ENCODE assay signal across 10 cellular contexts in genomic region chr9:127422133-127422782, GRCh38. TPM values are rescaled to one million over a fixed set of nuclear protein-coding genes. Genes with fewer than 3 reads are reported as not detected.
DNase-seq lines count a peak whose midpoint lies in the region; ATAC-seq and TF ChIP-seq lines count a peak whose summit lies in the region.
"Had no signal": no experiment of that assay in that cellular context is flagged by ENCODE, and none has a peak within 500 bp of the region (broad histone marks: within the 10 kb centered on the region; RNA-seq: fewer than 3 reads in every experiment).

No MANE protein-coding gene starts in this region.

- peak overlapping the region; percentile 90 for H3K4me3 ChIP-seq in Loucy (ENCODE audit: low read length, poor library complexity, severe bottlenecking)

- intact Hi-C loops in CD4-positive, alpha-beta T cell (cut with DNase I, micrococcal nuclease): loop anchor here in 1 of 2 experiments (2.0 to 10.0 kb wide), 3 partner anchors 25 to 507 kb away; partner anchors contain the start of genes RALGPS1 and SLC2A8

- no peaks in the 10 kb centered on the region for H3K9me3 ChIP-seq in CD4-positive, alpha-beta T cell (ENCODE audit: control insufficient read depth, low read length)
- H3K9me3 ChIP-seq in Loucy (ENCODE audit: insufficient read depth, low read depth, low read length): no peaks in the 10 kb centered on the region
- H3K9me3 ChIP-seq: esophagus muscularis mucosa had no signal

- H4K20me1 ChIP-seq in Loucy (ENCODE audit: insufficient read depth, low read length, poor library complexity, severe bottlenecking): peaks cover 8% of the 10 kb centered on the region

- H3K4me1 Mint-ChIP-seq in CD4-positive, alpha-beta T cell (ENCODE audit: low read depth): peaks cover 45% of the 10 kb centered on the region
- peaks cover 37% of the 10 kb centered on the region for H3K4me1 Mint-ChIP-seq in chondrocyte (ENCODE audit: low read depth)
- peaks cover 46% of the 10 kb centered on the region for H3K4me1 Mint-ChIP-seq in neural crest cell
- peaks cover 26 to 51% of the 10 kb centered on the region in 2 donors for H3K4me1 Mint-ChIP-seq in stimulated activated naive B cell treated with anti-CD40 and anti-IgM and Interleukin-4, amounts not matched to agents 10 μg/mL and 1 μg/mL and 100 μg/mL, for 72 hours

- H3K27me3 Mint-ChIP-seq in CD4-positive, alpha-beta T cell: no peaks in the 10 kb centered on the region
- H3K27me3 Mint-ChIP-seq in chondrocyte (ENCODE audit: low read depth) (no peaks in the 10 kb centered on the region), neural crest cell (ENCODE audit: low read depth) (no peaks in the 10 kb centered on the region)
- H3K27me3 Mint-ChIP-seq in stimulated activated naive B cell treated with anti-CD40 and anti-IgM and Interleukin-4, amounts not matched to agents 10 μg/mL and 1 μg/mL and 100 μg/mL, for 72 hours: no peaks in the 10 kb centered on the region

- POLR2A ChIA-PET in CD4-positive, alpha-beta T cell (lab: Charles Lee): interaction anchor here (0.6 to 3.6 kb wide), 2 partner anchors 29 to 436 kb away, joined by 3 to 31 read pairs; partner anchors contain the start of genes LRSAM1 and RPL12

- DNase-seq in CD4-positive, alpha-beta T cell: no peak
- DNase-seq in chondrocyte (ENCODE audit: low spot score): no peak
- DNase-seq in neural crest cell (ENCODE audit: low read depth, low spot score): no peak
- no peak for DNase-seq in stimulated activated naive B cell treated with anti-CD40 and anti-IgM and Interleukin-4, amounts not matched to agents 10 μg/mL and 1 μg/mL and 100 μg/mL, for 72 hours
- DNase-seq in central memory CD4-positive, alpha-beta T cell: no peak
- no peak for DNase-seq in DMS53 treated with DMSO at 0.1 percent for 48 hours (lab: John Stamatoyannopoulos, UW; ENCODE audit: unreplicated experiment)
- DNase-seq: activated CD4-positive, alpha-beta T cell treated with anti-CD3 and anti-CD28 coated beads for 1 hour had no signal

- no peaks in the 10 kb centered on the region for H3K27me3 ChIP-seq in CD4-positive, alpha-beta T cell (ENCODE audit: control insufficient read depth, insufficient read depth, low read length)
- H3K27me3 ChIP-seq in Loucy (ENCODE audit: insufficient read depth, low read length, poor library complexity, severe bottlenecking): no peaks in the 10 kb centered on the region
- H3K27me3 ChIP-seq: esophagus muscularis mucosa had no signal

- no peaks in the 10 kb centered on the region for H3F3A ChIP-seq in Loucy (ENCODE audit: low read depth)

- no peak overlapping the region for H2AFZ ChIP-seq in Loucy (ENCODE audit: low read length)

- CTCF ChIA-PET in CD4-positive, alpha-beta T cell (lab: Charles Lee): no interaction called here

- no peak overlapping the region for H3K27ac Mint-ChIP-seq in CD4-positive, alpha-beta T cell
- H3K27ac Mint-ChIP-seq in chondrocyte (ENCODE audit: unreplicated experiment) (no peak overlapping the region), neural crest cell (ENCODE audit: unreplicated experiment) (peak overlapping the region; percentile 43)
- no peak overlapping the region for H3K27ac Mint-ChIP-seq in stimulated activated naive B cell treated with anti-CD40 and anti-IgM and Interleukin-4, amounts not matched to agents 10 μg/mL and 1 μg/mL and 100 μg/mL, for 72 hours

- ATAC-seq in CD4-positive, alpha-beta T cell (ENCODE audit: poor library complexity): no peak
- no peak for ATAC-seq in HG03025 (IDR thresholded peaks at IDR 0.05; ENCODE audit: low FRiP score, unreplicated experiment)
- ATAC-seq in stimulated activated naive B cell treated with anti-CD40 and anti-IgM and Interleukin-4, amounts not matched to agents 10 μg/mL and 1 μg/mL and 100 μg/mL, for 72 hours (replicated peaks): no peak

- peaks cover 26% of the 10 kb centered on the region for H3K36me3 Mint-ChIP-seq in CD4-positive, alpha-beta T cell (ENCODE audit: low read depth)
- H3K36me3 Mint-ChIP-seq in chondrocyte (ENCODE audit: low read depth) (no peaks in the 10 kb centered on the region), neural crest cell (ENCODE audit: low read depth) (peaks cover 4% of the 10 kb centered on the region)
- H3K36me3 Mint-ChIP-seq in stimulated activated naive B cell treated with anti-CD40 and anti-IgM and Interleukin-4, amounts not matched to agents 10 μg/mL and 1 μg/mL and 100 μg/mL, for 72 hours: peaks cover 12 to 18% of the 10 kb centered on the region in 2 donors

- H3K27ac ChIP-seq in CD4-positive, alpha-beta T cell (ENCODE audit: low read depth, low read length): no peak overlapping the region

- H3K36me3 ChIP-seq in Loucy (ENCODE audit: insufficient read depth, low read length): no peaks in the 10 kb centered on the region

- no peaks in the 10 kb centered on the region for H3K9me2 ChIP-seq in Loucy (replicated peaks; ENCODE audit: low read depth, low read length)

- peak overlapping the region; percentile 98 for H3K4me2 ChIP-seq in Loucy (ENCODE audit: low read depth, low read length, poor library complexity, severe bottlenecking)

- H3K4me1 ChIP-seq in Loucy (ENCODE audit: insufficient read depth, low read length, poor library complexity, severe bottlenecking): peaks cover 21% of the 10 kb centered on the region

- peaks cover 41% of the 10 kb centered on the region for H3K79me2 ChIP-seq in Loucy (ENCODE audit: insufficient read depth, low read length)

- H3K9me3 Mint-ChIP-seq in CD4-positive, alpha-beta T cell: no peaks in the 10 kb centered on the region
- H3K9me3 Mint-ChIP-seq in chondrocyte (ENCODE audit: low read depth): no peaks in the 10 kb centered on the region
- H3K9me3 Mint-ChIP-seq in neural crest cell: no peaks in the 10 kb centered on the region
- H3K9me3 Mint-ChIP-seq in stimulated activated naive B cell treated with anti-CD40 and anti-IgM and Interleukin-4, amounts not matched to agents 10 μg/mL and 1 μg/mL and 100 μg/mL, for 72 hours: no peaks in the 10 kb centered on the region

- TF ChIP-seq CTCF in CD4-positive, alpha-beta T cell (IDR thresholded peaks at IDR 0.05): no peak
- no peak for TF ChIP-seq CTCF in Loucy (conservative IDR thresholded peaks at IDR 0.05; ENCODE audit: low read length)
- TF ChIP-seq CTCF in chondrocyte (IDR thresholded peaks at IDR 0.05): no peak
- TF ChIP-seq CTCF in neural crest cell (conservative IDR thresholded peaks at IDR 0.05): no peak

- H3K4me3 Mint-ChIP-seq in CD4-positive, alpha-beta T cell: peak overlapping the region; percentile 99
- H3K4me3 Mint-ChIP-seq in chondrocyte (ENCODE audit: unreplicated experiment) (peak overlapping the region; percentile 98), neural crest cell (peak overlapping the region; percentile 94)
- H3K4me3 Mint-ChIP-seq in stimulated activated naive B cell treated with anti-CD40 and anti-IgM and Interleukin-4, amounts not matched to agents 10 μg/mL and 1 μg/mL and 100 μg/mL, for 72 hours: peak overlapping the region in 1 of 2 donors; percentile 99

- peak overlapping the region; percentile 95 for H3K9ac ChIP-seq in Loucy (ENCODE audit: low read depth, low read length, poor library complexity, severe bottlenecking)

RNA-seq across cellular contexts. Expression of gene ZNF79, which starts 1.9 kb away (rescaled TPM):
- 1 to 10 TPM; 4.3 to 4.9 TPM for total RNA-seq in CD4-positive, alpha-beta T cell
- 7.9 to 9.0 TPM (median 8.3 TPM) in 3 replicates for total RNA-seq in chondrocyte
- total RNA-seq in neural crest cell: 13.2 TPM in 2 replicates

RNA-seq across cellular contexts. Expression of gene SLC2A8, which starts 25.3 kb away (rescaled TPM):
- total RNA-seq in CD4-positive, alpha-beta T cell: 1 to 10 TPM; 1.6 to 1.8 TPM
- 14.1 to 16.4 TPM (median 15.3 TPM) in 3 replicates for total RNA-seq in chondrocyte
- total RNA-seq in neural crest cell: 31.0 and 37.2 TPM in 2 replicates

RNA-seq across cellular contexts. Expression of gene RPL12, which starts 28.9 kb away (rescaled TPM):
- 1,000 to 10,000 TPM; 1,884 to 1,993 TPM for total RNA-seq in CD4-positive, alpha-beta T cell
- total RNA-seq in chondrocyte: 834 to 848 TPM (median 848 TPM) in 3 replicates
- 1,131 and 1,237 TPM in 2 replicates for total RNA-seq in neural crest cell

RNA-seq across cellular contexts. Expression of gene LRSAM1, which starts 29.1 kb away (rescaled TPM):
- 10 to 100 TPM; 11.4 to 16.0 TPM for total RNA-seq in CD4-positive, alpha-beta T cell
- total RNA-seq in chondrocyte (25.6 to 29.3 TPM (median 27.5 TPM) in 3 replicates), neural crest cell (17.3 and 21.5 TPM in 2 replicates)
